Comparison of ENCODE assay signal across 8 cellular contexts in the genomic region with DNA sequence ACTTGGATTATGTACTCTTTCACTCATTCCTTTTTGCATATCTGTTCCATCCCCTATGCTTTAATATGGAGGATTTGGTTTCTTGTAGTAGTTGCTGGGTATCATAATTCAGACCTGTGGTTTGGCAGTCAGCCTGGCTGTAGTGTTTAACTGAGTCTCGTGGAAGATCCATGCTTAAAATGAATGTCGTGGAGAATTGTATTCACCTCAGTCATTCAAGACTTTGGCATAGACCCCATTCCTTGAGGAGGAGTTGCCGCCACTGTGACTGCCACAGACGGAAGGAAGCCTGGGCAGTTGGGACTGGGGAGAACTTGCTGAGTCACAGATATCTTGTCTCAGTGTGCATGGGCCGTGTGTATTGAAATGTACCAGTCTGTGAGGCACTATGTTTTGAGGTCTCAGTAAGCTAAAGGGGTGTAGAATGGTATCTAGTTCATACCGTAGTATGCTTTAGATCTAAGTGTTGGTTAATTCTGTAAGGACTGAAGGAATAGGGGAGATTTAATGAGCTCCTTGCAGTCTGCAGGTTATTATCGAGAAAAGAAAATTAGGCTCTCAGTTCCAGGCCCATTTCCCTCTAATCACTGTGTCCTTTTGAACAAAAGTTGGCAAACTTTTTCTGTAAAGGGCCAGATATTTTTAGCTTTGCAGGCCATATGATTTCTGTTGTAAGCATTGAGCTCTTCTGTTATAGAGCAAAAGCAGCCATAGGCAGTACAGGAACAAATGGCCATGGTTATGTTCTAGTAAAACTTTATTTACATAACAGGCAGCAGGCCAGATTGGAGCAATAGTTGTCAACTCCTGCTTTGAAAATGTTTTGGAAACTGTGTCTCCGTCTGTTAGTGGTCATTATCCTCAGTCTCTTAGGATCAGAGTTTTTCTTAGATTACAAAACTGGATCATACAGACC.
DNase-seq lines count a peak whose midpoint lies in the region; ATAC-seq, FAIRE-seq and TF ChIP-seq lines count a peak whose summit lies in the region.

No MANE protein-coding gene starts in this region.

- H3K27ac Mint-ChIP-seq in CD4-positive, alpha-beta memory T cell = no peak overlapping the region

- TF ChIP-seq RAD21 in A549 (conservative IDR thresholded peaks at IDR 0.05 in 1 of 2, IDR thresholded peaks at IDR 0.05 in 1 of 2) = no peak

- H3K27ac ChIP-seq in A549 = peak overlapping the region; percentile 63 to 83
- peak overlapping the region; percentile 44; the same call in 1 of the 2 replicates for H3K27ac ChIP-seq in KMS-11
- H3K27ac ChIP-seq in lower lobe of right lung = peak overlapping the region; percentile 7
- no peak overlapping the region for H3K27ac ChIP-seq in CD4-positive, alpha-beta memory T cell (ENCODE audit: low read depth, low read length)

- peaks cover 0 to 3% of the 10 kb centered on the region in 2 donors for H3K27me3 Mint-ChIP-seq in CD4-positive, alpha-beta memory T cell

- H3K36me3 ChIP-seq in KMS-11 (ENCODE audit: insufficient read depth) (no peaks in the 10 kb centered on the region), bronchial epithelial cell (ENCODE audit: control insufficient read depth, insufficient read depth, low read length) (no peaks in the 10 kb centered on the region), lower lobe of right lung (no peaks in the 10 kb centered on the region)
- H3K36me3 ChIP-seq in CD4-positive, alpha-beta memory T cell (ENCODE audit: insufficient read depth, low read length) = no peaks in the 10 kb centered on the region

- H3K4me1 ChIP-seq in A549 (peaks cover 27% of the 10 kb centered on the region), KMS-11 (ENCODE audit: low read depth, poor library complexity, severe bottlenecking) (peaks cover 32% of the 10 kb centered on the region), lower lobe of right lung (peaks cover 12% of the 10 kb centered on the region)
- no peaks in the 10 kb centered on the region for H3K4me1 ChIP-seq in CD4-positive, alpha-beta memory T cell (ENCODE audit: insufficient read depth, low read length)

- H3K36me3 Mint-ChIP-seq in CD4-positive, alpha-beta memory T cell = no peaks in the 10 kb centered on the region

- H3K9ac ChIP-seq in KMS-11 = peak overlapping the region; percentile 10; the same call in 1 of the 2 replicates

- H3K4me2 ChIP-seq in A549 = peak overlapping the region; percentile 1; the same call in 2 of the 3 replicates
- peak overlapping the region; percentile 46 for H3K4me2 ChIP-seq in KMS-11

- no peaks in the 10 kb centered on the region for H3K4me1 Mint-ChIP-seq in CD4-positive, alpha-beta memory T cell

- no peak overlapping the region for H3K4me3 ChIP-seq in A549
- no peak overlapping the region for H3K4me3 ChIP-seq in KMS-11 (IDR thresholded peaks at IDR 0.05; ENCODE audit: insufficient read depth, low read depth, low read length)
- no peak overlapping the region for H3K4me3 ChIP-seq in bronchial epithelial cell (ENCODE audit: low read depth, low read length)
- H3K4me3 ChIP-seq in lower lobe of right lung = no peak overlapping the region
- no peak overlapping the region for H3K4me3 ChIP-seq in CD4-positive, alpha-beta memory T cell (ENCODE audit: low read length in 2 of 2)

- FAIRE-seq in A549 (lab: Jason Lieb, UNC) = no peak
- FAIRE-seq in bronchial epithelial cell (lab: Jason Lieb, UNC) = peak; percentile 64

- peaks cover 84% of the 10 kb centered on the region for H3K79me2 ChIP-seq in KMS-11 (ENCODE audit: insufficient read depth, low read depth)

- no peak for TF ChIP-seq POLR2A in A549 (IDR thresholded peaks at IDR 0.05; ENCODE audit: low read length)

- no peak overlapping the region for H2AFZ ChIP-seq in KMS-11 (ENCODE audit: low read depth)

- intact Hi-C loops in lower lobe of right lung (cut with DNase I) = no loop called here
- intact Hi-C loops in CD4-positive, alpha-beta memory T cell (cut with micrococcal nuclease) = no loop called here

- 52% methylated on average over 8 of the region's 8 CpGs for WGBS in A549 (ENCODE audit: missing lambda C conversion rate)

- H3K9me3 Mint-ChIP-seq in CD4-positive, alpha-beta memory T cell = no peaks in the 10 kb centered on the region

- no peak overlapping the region for H3K4me3 Mint-ChIP-seq in CD4-positive, alpha-beta memory T cell

- DNase-seq in A549 (ENCODE audit: low read depth in 1 of 2, low spot score in 1 of 2) (peak in 1 of 2 experiments; percentile 56), bronchial epithelial cell (ENCODE audit: low read depth) (peak; percentile 68), lower lobe of right lung (no peak), NCI-H1105 (lab: John Stamatoyannopoulos, UW) (no peak)
- no peak for DNase-seq in CD4-positive, alpha-beta memory T cell

- H3K9me3 ChIP-seq in A549 = no peaks in the 10 kb centered on the region
- no peaks in the 10 kb centered on the region for H3K9me3 ChIP-seq in lower lobe of right lung
- H3K9me3 ChIP-seq in CD4-positive, alpha-beta memory T cell (ENCODE audit: control insufficient read depth in 1 of 2, low read length in 2 of 2) = no peaks in the 10 kb centered on the region

- POLR2A ChIA-PET in A549 (lab: Yijun Ruan, JAX) = no interaction called here
- POLR2A ChIA-PET in CD4-positive, alpha-beta memory T cell (lab: Charles Lee; ENCODE audit: partially characterized antibody) = no interaction called here

- TF ChIP-seq EP300 in A549 (IDR thresholded peaks at IDR 0.05) = no peak

- H3K27me3 ChIP-seq in KMS-11 (ENCODE audit: insufficient read depth, low read depth) (no peaks in the 10 kb centered on the region), bronchial epithelial cell (ENCODE audit: control insufficient read depth, insufficient read depth, low read length) (no peaks in the 10 kb centered on the region), lower lobe of right lung (ENCODE audit: low read depth) (no peaks in the 10 kb centered on the region)
- no peaks in the 10 kb centered on the region for H3K27me3 ChIP-seq in CD4-positive, alpha-beta memory T cell (ENCODE audit: insufficient read depth, low read length)

- CTCF ChIA-PET in A549 (lab: Yijun Ruan, JAX) = no interaction called here
- CTCF ChIA-PET in CD4-positive, alpha-beta memory T cell (lab: Charles Lee; ENCODE audit: partially characterized antibody) = no interaction called here

- ATAC-seq in A549 (peak; percentile 69 to 85; a peak in 4 of 6 replicates), lower lobe of right lung (peak; percentile 35 to 52), HG03442 (IDR thresholded peaks at IDR 0.05; ENCODE audit: unreplicated experiment) (no peak), GM18861 (IDR thresholded peaks at IDR 0.05; ENCODE audit: unreplicated experiment) (no peak)

- TF ChIP-seq CTCF in A549 (IDR thresholded peaks at IDR 0.05) = no peak
- TF ChIP-seq CTCF in KMS-11 (conservative IDR thresholded peaks at IDR 0.05; ENCODE audit: low read depth, low read length) = no peak
- TF ChIP-seq CTCF in bronchial epithelial cell (IDR thresholded peaks at IDR 0.05; ENCODE audit: insufficient read depth, low read length, severe bottlenecking) = no peak
- TF ChIP-seq CTCF in lower lobe of right lung (IDR thresholded peaks at IDR 0.05) = no peak

- no peaks in the 10 kb centered on the region for H4K20me1 ChIP-seq in KMS-11 (ENCODE audit: insufficient read depth)

TF ChIP-seq in A549, 52 proteins besides CTCF, POLR2A, EP300 and RAD21:
- TF ChIP-seq, protein P1, sequence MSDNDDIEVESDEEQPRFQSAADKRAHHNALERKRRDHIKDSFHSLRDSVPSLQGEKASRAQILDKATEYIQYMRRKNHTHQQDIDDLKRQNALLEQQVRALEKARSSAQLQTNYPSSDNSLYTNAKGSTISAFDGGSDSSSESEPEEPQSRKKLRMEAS (IDR thresholded peaks at IDR 0.05) = peak; percentile 27
- no peak for TF ChIP-seq CEBPB (IDR thresholded peaks at IDR 0.05)
- TF ChIP-seq HOXB5 (CRISPR knock-in tag; IDR thresholded peaks at IDR 0.05) = peak; percentile 21; the same call in 1 of the 2 replicates
- TF ChIP-seq MAFK (IDR thresholded peaks at IDR 0.05; ENCODE audit: partially characterized antibody) = peak; percentile 92
- peak; percentile 59 for TF ChIP-seq NFE2L2 (conservative IDR thresholded peaks at IDR 0.05; ENCODE audit: low read length)

Comparison
In these comparisons a context has a peak if more than half of its experiments do, and no peak if none do; other contexts are left out.
1. ATAC-seq: peak in A549 (2 of 2) and lower lobe of right lung (2 of 2); none in HG03442 (single experiment) and GM18861 (single experiment).